16 cellular contexts compared by ENCODE assay signal in the genomic region with DNA sequence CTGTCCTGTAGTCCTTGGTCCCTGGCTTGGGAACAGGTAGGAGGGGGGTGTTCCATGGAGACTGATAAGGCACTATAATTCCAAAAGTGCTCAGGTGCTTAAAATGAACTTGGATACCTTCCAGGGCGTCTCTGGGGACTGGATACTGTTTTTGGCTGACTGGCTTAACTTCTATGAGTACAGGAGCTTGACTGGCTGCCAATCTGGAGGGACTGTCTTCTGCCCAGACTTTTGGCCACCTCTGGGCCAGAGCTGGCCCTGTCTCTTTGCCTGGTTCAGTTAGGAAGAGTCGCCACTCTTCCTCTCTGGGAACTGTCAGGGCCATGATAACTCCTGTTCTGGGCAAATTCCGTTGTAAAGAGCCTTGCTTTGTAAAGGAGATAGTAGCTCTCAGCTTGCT.
DNase-seq lines count a peak whose midpoint lies in the region; ATAC-seq lines count a peak whose summit lies in the region.
"Had no signal": no experiment of that assay in that cellular context is flagged by ENCODE, and none has a peak within 500 bp of the region (broad histone marks: within the 10 kb centered on the region; RNA-seq: fewer than 3 reads in every experiment).

No MANE protein-coding gene starts in this region.

- H2BK12ac ChIP-seq in mesenchymal stem cell (ENCODE audit: low read length in 2 of 2), result no peak overlapping the region

- no peak overlapping the region for H3K18ac ChIP-seq in mesenchymal stem cell (ENCODE audit: low read depth in 1 of 2, low read length in 2 of 2)

- H3K9ac ChIP-seq in mesenchymal stem cell (ENCODE audit: low read length), result no peak overlapping the region
- H3K9ac ChIP-seq: GM23248 had no signal

- H3K36me3 ChIP-seq in mesenchymal stem cell (ENCODE audit: control insufficient read depth in 1 of 2, insufficient read depth in 2 of 2, low read depth in 1 of 2, low read length in 2 of 2), result peaks cover 0 to 3% of the 10 kb centered on the region in 2 experiments
- H3K36me3 ChIP-seq: HAP-1 had no signal

- no peaks in the 10 kb centered on the region for H3K9me3 ChIP-seq in mesenchymal stem cell (ENCODE audit: control insufficient read depth, low read length)
- H3K9me3 ChIP-seq: Caco-2, HAP-1 had no signal

- intact Hi-C loops in left ventricle myocardium superior (cut with micrococcal nuclease) (no loop called here), left cardiac atrium (cut with DNase I) (no loop called here)

- no peak overlapping the region for H2AFZ ChIP-seq in mesenchymal stem cell (ENCODE audit: low read depth, low read length)
- H2AFZ ChIP-seq: GM23248 had no signal

- no peak overlapping the region for H2BK15ac ChIP-seq in mesenchymal stem cell (ENCODE audit: low read depth, poor library complexity, severe bottlenecking)

- H3K23ac ChIP-seq in mesenchymal stem cell (ENCODE audit: low read length in 2 of 2), result no peak overlapping the region

- H4K8ac ChIP-seq in mesenchymal stem cell (ENCODE audit: low read length), result no peak overlapping the region

- no peak overlapping the region for H3K4me2 ChIP-seq in mesenchymal stem cell (ENCODE audit: low read length, poor library complexity, severe bottlenecking)
- H3K4me2 ChIP-seq: A549 had no signal

- H3K79me1 ChIP-seq in mesenchymal stem cell (replicated peaks; ENCODE audit: low read length, poor library complexity, severe bottlenecking), result no peaks in the 10 kb centered on the region

- ATAC-seq in left ventricle myocardium superior (peak; percentile 83), left cardiac atrium (no peak), HG02642 (IDR thresholded peaks at IDR 0.05; ENCODE audit: poor library complexity, unreplicated experiment) (no peak)
- ATAC-seq: A549, HepG2 had no signal

- no peaks in the 10 kb centered on the region for H3K27me3 ChIP-seq in mesenchymal stem cell (ENCODE audit: control insufficient read depth in 1 of 2, insufficient read depth in 1 of 2, low read length in 2 of 2)

- H3K14ac ChIP-seq in mesenchymal stem cell (ENCODE audit: low read length in 2 of 2), result no peak overlapping the region

- H3K4me3 ChIP-seq in mesenchymal stem cell (ENCODE audit: insufficient read depth in 1 of 2, low read depth in 1 of 2, low read length in 2 of 2), result no peak overlapping the region
- H3K4me3 ChIP-seq: A549, GM23248, HAP-1 had no signal

- 78% methylated on average over 3 of the region's 3 CpGs for WGBS in mesenchymal stem cell

- H2AK5ac ChIP-seq in mesenchymal stem cell (ENCODE audit: low read length, severe bottlenecking), result peak overlapping the region; percentile 58

- no peak overlapping the region for H2BK120ac ChIP-seq in mesenchymal stem cell (ENCODE audit: low read depth, low read length)

- H3K4ac ChIP-seq in mesenchymal stem cell (ENCODE audit: low read depth in 1 of 2, low read length in 2 of 2), result no peak overlapping the region

- H2BK5ac ChIP-seq in mesenchymal stem cell (ENCODE audit: low read depth, low read length, poor library complexity, severe bottlenecking), result no peak overlapping the region

- H4K91ac ChIP-seq in mesenchymal stem cell (ENCODE audit: low read length), result no peak overlapping the region

- DNase-seq in NCI-H1105 treated with DMSO at 0.1 percent for 48 hours (lab: John Stamatoyannopoulos, UW), result peak; percentile 20
- DNase-seq in NCI-H1105 (lab: John Stamatoyannopoulos, UW), result no peak
- DNase-seq in left ventricle myocardium superior, result peak; percentile 29
- no peak for DNase-seq in left cardiac atrium
- DNase-seq in mesenchymal stem cell, result no peak
- no peak for DNase-seq in HPDE6-E6E7 (ENCODE audit: extremely low spot score)
- DNase-seq in NCI-H128 (lab: John Stamatoyannopoulos, UW; ENCODE audit: unreplicated experiment), result no peak
- DNase-seq: AML-193; Caco-2; CD4-positive, alpha-beta T cell; GM23248 had no signal

- no peaks in the 10 kb centered on the region for H3K4me1 ChIP-seq in mesenchymal stem cell (ENCODE audit: control insufficient read depth, insufficient read depth, low read depth, low read length)
- H3K4me1 ChIP-seq: Caco-2, HAP-1 had no signal

- no peak overlapping the region for H3K27ac ChIP-seq in mesenchymal stem cell (ENCODE audit: low read length, poor library complexity, severe bottlenecking)
- H3K27ac ChIP-seq: 22Rv1, GM23248 had no signal

Comparison
In these comparisons a context has a peak if more than half of its experiments do, and no peak if none do; other contexts are left out.
1. DNase-seq: peak in NCI-H1105 treated with DMSO at 0.1 percent for 48 hours (single experiment) and left ventricle myocardium superior (single experiment); none in NCI-H1105 (single experiment), left cardiac atrium (single experiment), mesenchymal stem cell (single experiment), HPDE6-E6E7 (single experiment) and NCI-H128 (single experiment).